Comparison of ENCODE assay signal across 1 cellular context in the genomic region with DNA sequence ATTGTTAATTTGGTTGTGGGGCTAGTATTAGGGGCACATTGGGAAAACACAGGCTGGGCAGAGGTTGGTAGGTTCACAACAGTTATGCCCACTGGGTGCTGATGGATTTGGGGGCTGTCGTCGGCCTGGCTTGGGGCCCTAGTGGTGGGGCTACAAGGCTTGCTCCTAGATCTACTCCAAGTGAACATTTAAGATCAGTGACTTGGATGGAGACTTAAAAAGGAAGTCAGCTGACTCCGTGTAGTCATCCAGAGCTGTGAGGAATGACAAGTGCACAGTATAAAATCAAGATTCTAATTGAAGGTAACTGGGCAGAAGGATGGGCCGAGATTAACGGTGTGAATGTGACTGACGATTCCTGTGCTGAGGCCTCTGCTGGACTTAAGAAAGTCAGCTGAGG.
TF ChIP-seq lines count a peak whose summit lies in the region.

No MANE protein-coding gene starts in this region.

TF ChIP-seq in WTC11, 78 proteins besides CTCF, POLR2A, EP300 and RAD21 (continued from another document):
- TF ChIP-seq, protein P1, sequence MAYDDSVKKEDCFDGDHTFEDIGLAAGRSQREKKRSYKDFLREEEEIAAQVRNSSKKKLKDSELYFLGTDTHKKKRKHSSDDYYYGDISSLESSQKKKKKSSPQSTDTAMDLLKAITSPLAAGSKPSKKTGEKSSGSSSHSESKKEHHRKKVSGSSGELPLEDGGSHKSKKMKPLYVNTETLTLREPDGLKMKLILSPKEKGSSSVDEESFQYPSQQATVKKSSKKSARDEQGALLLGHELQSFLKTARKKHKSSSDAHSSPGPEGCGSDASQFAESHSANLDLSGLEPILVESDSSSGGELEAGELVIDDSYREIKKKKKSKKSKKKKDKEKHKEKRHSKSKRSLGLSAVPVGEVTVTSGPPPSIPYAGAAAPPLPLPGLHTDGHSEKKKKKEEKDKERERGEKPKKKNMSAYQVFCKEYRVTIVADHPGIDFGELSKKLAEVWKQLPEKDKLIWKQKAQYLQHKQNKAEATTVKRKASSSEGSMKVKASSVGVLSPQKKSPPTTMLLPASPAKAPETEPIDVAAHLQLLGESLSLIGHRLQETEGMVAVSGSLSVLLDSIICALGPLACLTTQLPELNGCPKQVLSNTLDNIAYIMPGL (CRISPR knock-in tag; IDR thresholded peaks at IDR 0.05): no peak
- no peak for TF ChIP-seq ELF4 (CRISPR knock-in tag; IDR thresholded peaks at IDR 0.05; ENCODE audit: low read depth)
- no peak for TF ChIP-seq TEAD4 (CRISPR knock-in tag; IDR thresholded peaks at IDR 0.05)
- no peak for TF ChIP-seq ZNF317 (CRISPR knock-in tag; IDR thresholded peaks at IDR 0.05; ENCODE audit: borderline replicate concordance, low read depth)
- no peak for TF ChIP-seq ZNF396 (CRISPR knock-in tag; IDR thresholded peaks at IDR 0.05; ENCODE audit: borderline replicate concordance)
- TF ChIP-seq ZNF232 (CRISPR knock-in tag; IDR thresholded peaks at IDR 0.05): no peak
- TF ChIP-seq ZSCAN18 (CRISPR knock-in tag; IDR thresholded peaks at IDR 0.05): no peak
- no peak for TF ChIP-seq NR1H2 (CRISPR knock-in tag; IDR thresholded peaks at IDR 0.05)
